Comparison of ENCODE assay signal across 22 cellular contexts in the genomic region with DNA sequence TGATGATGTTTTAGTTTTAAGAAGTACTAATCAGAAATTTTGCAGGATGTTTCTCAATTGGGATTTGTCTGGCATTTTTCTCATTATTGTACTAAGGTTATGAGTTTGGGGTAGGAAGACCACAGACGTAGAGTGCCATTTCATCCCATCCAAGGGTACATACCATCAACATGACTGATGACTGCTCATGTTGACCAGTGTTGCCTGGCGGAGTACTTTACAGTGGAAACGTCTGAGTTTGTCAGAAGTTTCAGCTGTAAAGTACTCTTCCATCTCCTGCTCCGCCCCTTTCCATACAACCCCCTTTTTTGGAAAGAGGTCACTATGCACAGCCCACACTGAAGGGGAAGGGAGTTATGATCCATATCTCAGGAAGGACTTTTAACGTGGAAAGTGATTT.
DNase-seq lines count a peak whose midpoint lies in the region; ATAC-seq, FAIRE-seq and TF ChIP-seq lines count a peak whose summit lies in the region.
"Had no signal": no experiment of that assay in that cellular context is flagged by ENCODE, and none has a peak within 500 bp of the region (broad histone marks: within the 10 kb centered on the region; RNA-seq: fewer than 3 reads in every experiment).

No MANE protein-coding gene starts in this region.

- peaks cover 69% of the 10 kb centered on the region for H3K79me2 ChIP-seq in astrocyte (ENCODE audit: insufficient read depth, low read length)

- H3K36me3 ChIP-seq in astrocyte (ENCODE audit: insufficient read depth, low read length) (no peaks in the 10 kb centered on the region), HAP-1 (replicated peaks) (no peaks in the 10 kb centered on the region)

- TF ChIP-seq CTCF in astrocyte (IDR thresholded peaks at IDR 0.05; ENCODE audit: insufficient read depth, low read depth, low read length): no peak

- H3K36me3 Mint-ChIP-seq in astrocyte (ENCODE audit: low read depth, unreplicated experiment): peaks cover 5% of the 10 kb centered on the region
- H3K36me3 Mint-ChIP-seq: CD4-positive, CD25-positive, alpha-beta regulatory T cell had no signal

- H3K27me3 ChIP-seq in astrocyte (ENCODE audit: insufficient read depth, low read length) (no peaks in the 10 kb centered on the region), HAP-1 (ENCODE audit: low read depth) (no peaks in the 10 kb centered on the region)

- H3K4me1 ChIP-seq in astrocyte (ENCODE audit: insufficient read depth, low read length) (peaks cover 7% of the 10 kb centered on the region), HAP-1 (peaks cover 31% of the 10 kb centered on the region)
- H3K4me1 ChIP-seq: A549 had no signal

- H3K9me3 ChIP-seq in astrocyte (ENCODE audit: insufficient read depth, low read depth, low read length): no peaks in the 10 kb centered on the region
- no peaks in the 10 kb centered on the region for H3K9me3 ChIP-seq in HAP-1
- H3K9me3 ChIP-seq: A549 had no signal

- H4K20me1 ChIP-seq in astrocyte (ENCODE audit: insufficient read depth, low read length): peaks cover 73% of the 10 kb centered on the region

- H3K27ac Mint-ChIP-seq in astrocyte (ENCODE audit: unreplicated experiment): peak overlapping the region; percentile 43

- in situ Hi-C loops in HAP-1 (cut with MboI; ENCODE audit: low sequenced_read_pairs): no loop called here

- no peak overlapping the region for H3K4me3 Mint-ChIP-seq in astrocyte (ENCODE audit: unreplicated experiment)
- H3K4me3 Mint-ChIP-seq: CD4-positive, CD25-positive, alpha-beta regulatory T cell had no signal

- no peak for ATAC-seq in GM21423 (IDR thresholded peaks at IDR 0.05; ENCODE audit: unreplicated experiment)
- ATAC-seq: A549, GM12878, HCT116, Panc1 had no signal

- H2AFZ ChIP-seq in astrocyte (ENCODE audit: low read depth, low read length): no peak overlapping the region
- H2AFZ ChIP-seq: GM23248 had no signal

- intact Hi-C loops in posterior cingulate gyrus (cut with DNase I): no loop called here

- H3K27me3 Mint-ChIP-seq in astrocyte (ENCODE audit: low read depth, unreplicated experiment): no peaks in the 10 kb centered on the region
- H3K27me3 Mint-ChIP-seq: CD4-positive, CD25-positive, alpha-beta regulatory T cell had no signal

- no peak overlapping the region for H3K9ac ChIP-seq in astrocyte (ENCODE audit: low read length)
- H3K9ac ChIP-seq: GM23248 had no signal

- no peaks in the 10 kb centered on the region for H3K9me3 Mint-ChIP-seq in astrocyte (ENCODE audit: unreplicated experiment)
- H3K9me3 Mint-ChIP-seq: CD4-positive, CD25-positive, alpha-beta regulatory T cell had no signal

- H3K4me1 Mint-ChIP-seq in astrocyte (ENCODE audit: low read depth, unreplicated experiment): peaks cover 20% of the 10 kb centered on the region

- DNase-seq in EL (peak; percentile 19), astrocyte (ENCODE audit: low read depth) (peak; percentile 48), fibroblast of peridontal ligament (ENCODE audit: extremely low read depth) (peak; percentile 27), skeletal muscle cell (ENCODE audit: low read depth) (peak; percentile 24), HAP-1 (ENCODE audit: low spot score in 2 of 2) (no peak), posterior cingulate gyrus (no peak)
- DNase-seq: CD4-positive, CD25-positive, alpha-beta regulatory T cell; DMS79; GM23248; Kasumi-1; NCI-H1417; NCI-H1694 treated with DMSO at 0.1 percent for 48 hours; NCI-H2081 treated with DMSO at 0.1 percent for 48 hours; NCI-H2171 treated with DMSO at 0.1 percent for 48 hours; NCI-H524 treated with DMSO at 0.1 percent for 48 hours; NCI-H82; SIG-M5 had no signal

- H3K4me2 ChIP-seq in astrocyte (ENCODE audit: low read length): peak overlapping the region; percentile 12
- H3K4me2 ChIP-seq: A549 had no signal

- no peak overlapping the region for H3K27ac ChIP-seq in astrocyte (ENCODE audit: low read depth, low read length)
- H3K27ac ChIP-seq: A549, GM23248 had no signal

- no peak overlapping the region for H3K4me3 ChIP-seq in astrocyte (ENCODE audit: insufficient read depth, low read depth, low read length)
- H3K4me3 ChIP-seq in skeletal muscle cell (ENCODE audit: low read depth, low read length): no peak overlapping the region
- H3K4me3 ChIP-seq in HAP-1: no peak overlapping the region
- H3K4me3 ChIP-seq: A549, GM12878, GM23248 had no signal

- FAIRE-seq in astrocyte (lab: Jason Lieb, UNC): no peak
- FAIRE-seq: A549, GM12878 had no signal

Comparison
In these comparisons a context has a peak if more than half of its experiments do, and no peak if none do; other contexts are left out.
1. DNase-seq: peak in EL (single experiment), astrocyte (single experiment), fibroblast of peridontal ligament (single experiment) and skeletal muscle cell (single experiment); none in HAP-1 (0 of 2) and posterior cingulate gyrus (0 of 10).